1 cellular context compared by ENCODE assay signal in the genomic region with DNA sequence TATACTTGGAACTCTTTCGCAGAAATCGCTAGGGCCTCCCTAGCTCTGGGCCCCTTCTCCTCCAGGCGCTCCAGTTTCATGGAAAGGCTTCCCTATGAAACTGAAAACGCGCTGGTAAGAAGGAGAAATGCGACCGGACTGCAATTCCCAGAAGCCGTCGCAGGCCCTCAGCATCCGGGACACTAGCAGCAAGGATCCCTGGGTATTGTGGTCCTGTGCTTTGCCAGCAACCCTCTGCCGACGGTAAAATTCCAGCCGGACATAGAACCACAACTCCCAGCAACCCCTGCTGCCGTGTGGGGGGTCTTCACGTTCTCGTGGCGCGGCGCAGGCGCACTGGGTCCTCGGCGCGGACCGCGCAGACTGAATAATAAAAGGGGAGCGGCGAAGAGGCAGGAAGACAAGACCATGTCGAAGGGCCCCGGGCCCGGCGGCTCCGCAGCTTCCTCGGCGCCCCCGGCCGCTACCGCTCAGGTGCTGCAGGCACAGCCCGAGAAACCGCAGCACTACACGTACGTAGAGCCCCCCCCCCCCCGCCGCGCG.
TF ChIP-seq lines count a peak whose summit lies in the region.

A gene with protein sequence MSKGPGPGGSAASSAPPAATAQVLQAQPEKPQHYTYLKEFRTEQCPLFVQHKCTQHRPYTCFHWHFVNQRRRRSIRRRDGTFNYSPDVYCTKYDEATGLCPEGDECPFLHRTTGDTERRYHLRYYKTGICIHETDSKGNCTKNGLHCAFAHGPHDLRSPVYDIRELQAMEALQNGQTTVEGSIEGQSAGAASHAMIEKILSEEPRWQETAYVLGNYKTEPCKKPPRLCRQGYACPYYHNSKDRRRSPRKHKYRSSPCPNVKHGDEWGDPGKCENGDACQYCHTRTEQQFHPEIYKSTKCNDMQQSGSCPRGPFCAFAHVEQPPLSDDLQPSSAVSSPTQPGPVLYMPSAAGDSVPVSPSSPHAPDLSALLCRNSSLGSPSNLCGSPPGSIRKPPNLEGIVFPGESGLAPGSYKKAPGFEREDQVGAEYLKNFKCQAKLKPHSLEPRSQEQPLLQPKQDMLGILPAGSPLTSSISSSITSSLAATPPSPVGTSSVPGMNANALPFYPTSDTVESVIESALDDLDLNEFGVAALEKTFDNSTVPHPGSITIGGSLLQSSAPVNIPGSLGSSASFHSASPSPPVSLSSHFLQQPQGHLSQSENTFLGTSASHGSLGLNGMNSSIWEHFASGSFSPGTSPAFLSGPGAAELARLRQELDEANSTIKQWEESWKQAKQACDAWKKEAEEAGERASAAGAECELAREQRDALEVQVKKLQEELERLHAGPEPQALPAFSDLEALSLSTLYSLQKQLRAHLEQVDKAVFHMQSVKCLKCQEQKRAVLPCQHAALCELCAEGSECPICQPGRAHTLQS (plus strand): TSS at position 334 of the 543 bp plus-strand sequence. CDS start 75 bp downstream, at position 409.

TF ChIP-seq in HepG2, 621 proteins besides CTCF, POLR2A, EP300 and RAD21 (continues in another document):
- peak; percentile 80 for TF ChIP-seq HNRNPLL (IDR thresholded peaks at IDR 0.05; ENCODE audit: low read depth, low read length, poor library complexity, severe bottlenecking)
- TF ChIP-seq FOXC1 (CRISPR knock-in tag; IDR thresholded peaks at IDR 0.05; ENCODE audit: borderline replicate concordance): peak; percentile 74
- TF ChIP-seq ZBTB20 (CRISPR knock-in tag; IDR thresholded peaks at IDR 0.05; ENCODE audit: borderline replicate concordance, low read depth): no peak
- no peak; the same call in 1 of the 2 replicates for TF ChIP-seq ELF3 (CRISPR knock-in tag; IDR thresholded peaks at IDR 0.05)
- peak; percentile 65 for TF ChIP-seq AGO1 (IDR thresholded peaks at IDR 0.05; ENCODE audit: low read depth, low read length, poor library complexity, severe bottlenecking)
- TF ChIP-seq, protein P1, sequence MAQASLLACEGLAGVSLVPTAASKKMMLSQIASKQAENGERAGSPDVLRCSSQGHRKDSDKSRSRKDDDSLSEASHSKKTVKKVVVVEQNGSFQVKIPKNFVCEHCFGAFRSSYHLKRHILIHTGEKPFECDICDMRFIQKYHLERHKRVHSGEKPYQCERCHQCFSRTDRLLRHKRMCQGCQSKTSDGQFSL (CRISPR knock-in tag; IDR thresholded peaks at IDR 0.05): peak; percentile 100
- no peak; the same call in 1 of the 2 replicates for TF ChIP-seq SMYD3 (CRISPR knock-in tag; IDR thresholded peaks at IDR 0.05)
- TF ChIP-seq CREM (IDR thresholded peaks at IDR 0.05): peak; percentile 100
- no peak for TF ChIP-seq CREM (CRISPR knock-in tag; IDR thresholded peaks at IDR 0.05)
- TF ChIP-seq MBNL3 (CRISPR knock-in tag; conservative IDR thresholded peaks at IDR 0.05): no peak
- TF ChIP-seq TBP (CRISPR knock-in tag; IDR thresholded peaks at IDR 0.05): peak; percentile 97; the same call in 1 of the 2 replicates
- no peak for TF ChIP-seq SOX13 (IDR thresholded peaks at IDR 0.05)
- peak in 1 of 2 experiments; percentile 10; a peak in 1 of 4 replicates for TF ChIP-seq SOX13 (CRISPR knock-in tag; conservative IDR thresholded peaks at IDR 0.05 in 1 of 2, IDR thresholded peaks at IDR 0.05 in 1 of 2)
- no peak; the same call in 1 of the 2 replicates for TF ChIP-seq KLF6 (CRISPR knock-in tag; IDR thresholded peaks at IDR 0.05)
- TF ChIP-seq, protein P2, sequence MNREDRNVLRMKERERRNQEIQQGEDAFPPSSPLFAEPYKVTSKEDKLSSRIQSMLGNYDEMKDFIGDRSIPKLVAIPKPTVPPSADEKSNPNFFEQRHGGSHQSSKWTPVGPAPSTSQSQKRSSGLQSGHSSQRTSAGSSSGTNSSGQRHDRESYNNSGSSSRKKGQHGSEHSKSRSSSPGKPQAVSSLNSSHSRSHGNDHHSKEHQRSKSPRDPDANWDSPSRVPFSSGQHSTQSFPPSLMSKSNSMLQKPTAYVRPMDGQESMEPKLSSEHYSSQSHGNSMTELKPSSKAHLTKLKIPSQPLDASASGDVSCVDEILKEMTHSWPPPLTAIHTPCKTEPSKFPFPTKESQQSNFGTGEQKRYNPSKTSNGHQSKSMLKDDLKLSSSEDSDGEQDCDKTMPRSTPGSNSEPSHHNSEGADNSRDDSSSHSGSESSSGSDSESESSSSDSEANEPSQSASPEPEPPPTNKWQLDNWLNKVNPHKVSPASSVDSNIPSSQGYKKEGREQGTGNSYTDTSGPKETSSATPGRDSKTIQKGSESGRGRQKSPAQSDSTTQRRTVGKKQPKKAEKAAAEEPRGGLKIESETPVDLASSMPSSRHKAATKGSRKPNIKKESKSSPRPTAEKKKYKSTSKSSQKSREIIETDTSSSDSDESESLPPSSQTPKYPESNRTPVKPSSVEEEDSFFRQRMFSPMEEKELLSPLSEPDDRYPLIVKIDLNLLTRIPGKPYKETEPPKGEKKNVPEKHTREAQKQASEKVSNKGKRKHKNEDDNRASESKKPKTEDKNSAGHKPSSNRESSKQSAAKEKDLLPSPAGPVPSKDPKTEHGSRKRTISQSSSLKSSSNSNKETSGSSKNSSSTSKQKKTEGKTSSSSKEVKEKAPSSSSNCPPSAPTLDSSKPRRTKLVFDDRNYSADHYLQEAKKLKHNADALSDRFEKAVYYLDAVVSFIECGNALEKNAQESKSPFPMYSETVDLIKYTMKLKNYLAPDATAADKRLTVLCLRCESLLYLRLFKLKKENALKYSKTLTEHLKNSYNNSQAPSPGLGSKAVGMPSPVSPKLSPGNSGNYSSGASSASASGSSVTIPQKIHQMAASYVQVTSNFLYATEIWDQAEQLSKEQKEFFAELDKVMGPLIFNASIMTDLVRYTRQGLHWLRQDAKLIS (CRISPR knock-in tag; IDR thresholded peaks at IDR 0.05): no peak
- TF ChIP-seq FOXK1 (CRISPR knock-in tag; IDR thresholded peaks at IDR 0.05; ENCODE audit: borderline replicate concordance, low read depth): peak; percentile 67
- TF ChIP-seq SMAD9 (CRISPR knock-in tag; IDR thresholded peaks at IDR 0.05): no peak
- TF ChIP-seq ZFP36L1 (CRISPR knock-in tag; IDR thresholded peaks at IDR 0.05): 0 out of 2 replicates have a peak, but pooled peaks have one; percentile 10
- no peak; the same call in 1 of the 2 replicates for TF ChIP-seq YEATS2 (CRISPR knock-in tag; IDR thresholded peaks at IDR 0.05; ENCODE audit: borderline replicate concordance)
- TF ChIP-seq CEBPB (IDR thresholded peaks at IDR 0.05; ENCODE audit: borderline replicate concordance, low read depth, low read length): no peak
- TF ChIP-seq RFX3 (CRISPR knock-in tag; IDR thresholded peaks at IDR 0.05): no peak
- TF ChIP-seq, protein P3, sequence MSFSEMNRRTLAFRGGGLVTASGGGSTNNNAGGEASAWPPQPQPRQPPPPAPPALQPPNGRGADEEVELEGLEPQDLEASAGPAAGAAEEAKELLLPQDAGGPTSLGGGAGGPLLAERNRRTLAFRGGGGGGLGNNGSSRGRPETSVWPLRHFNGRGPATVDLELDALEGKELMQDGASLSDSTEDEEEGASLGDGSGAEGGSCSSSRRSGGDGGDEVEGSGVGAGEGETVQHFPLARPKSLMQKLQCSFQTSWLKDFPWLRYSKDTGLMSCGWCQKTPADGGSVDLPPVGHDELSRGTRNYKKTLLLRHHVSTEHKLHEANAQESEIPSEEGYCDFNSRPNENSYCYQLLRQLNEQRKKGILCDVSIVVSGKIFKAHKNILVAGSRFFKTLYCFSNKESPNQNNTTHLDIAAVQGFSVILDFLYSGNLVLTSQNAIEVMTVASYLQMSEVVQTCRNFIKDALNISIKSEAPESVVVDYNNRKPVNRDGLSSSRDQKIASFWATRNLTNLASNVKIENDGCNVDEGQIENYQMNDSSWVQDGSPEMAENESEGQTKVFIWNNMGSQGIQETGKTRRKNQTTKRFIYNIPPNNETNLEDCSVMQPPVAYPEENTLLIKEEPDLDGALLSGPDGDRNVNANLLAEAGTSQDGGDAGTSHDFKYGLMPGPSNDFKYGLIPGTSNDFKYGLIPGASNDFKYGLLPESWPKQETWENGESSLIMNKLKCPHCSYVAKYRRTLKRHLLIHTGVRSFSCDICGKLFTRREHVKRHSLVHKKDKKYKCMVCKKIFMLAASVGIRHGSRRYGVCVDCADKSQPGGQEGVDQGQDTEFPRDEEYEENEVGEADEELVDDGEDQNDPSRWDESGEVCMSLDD (CRISPR knock-in tag; IDR thresholded peaks at IDR 0.05; ENCODE audit: borderline replicate concordance): peak; percentile 11; the same call in 1 of the 2 replicates
- TF ChIP-seq, protein P4, sequence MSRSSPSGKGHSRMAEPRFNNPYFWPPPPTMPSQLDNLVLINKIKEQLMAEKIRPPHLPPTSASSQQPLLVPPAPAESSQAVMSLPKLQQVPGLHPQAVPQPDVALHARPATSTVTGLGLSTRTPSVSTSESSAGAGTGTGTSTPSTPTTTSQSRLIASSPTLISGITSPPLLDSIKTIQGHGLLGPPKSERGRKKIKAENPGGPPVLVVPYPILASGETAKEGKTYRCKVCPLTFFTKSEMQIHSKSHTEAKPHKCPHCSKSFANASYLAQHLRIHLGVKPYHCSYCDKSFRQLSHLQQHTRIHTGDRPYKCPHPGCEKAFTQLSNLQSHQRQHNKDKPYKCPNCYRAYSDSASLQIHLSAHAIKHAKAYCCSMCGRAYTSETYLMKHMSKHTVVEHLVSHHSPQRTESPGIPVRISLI (CRISPR knock-in tag; IDR thresholded peaks at IDR 0.05; ENCODE audit: borderline replicate concordance): no peak
- peak; percentile 47; the same call in 1 of the 2 replicates for TF ChIP-seq MEF2D (CRISPR knock-in tag; IDR thresholded peaks at IDR 0.05)
- peak; percentile 95 for TF ChIP-seq SMAD1 (CRISPR knock-in tag; IDR thresholded peaks at IDR 0.05; ENCODE audit: borderline replicate concordance, low read depth)
- peak; percentile 28; the same call in 1 of the 2 replicates for TF ChIP-seq ETV5 (CRISPR knock-in tag; IDR thresholded peaks at IDR 0.05; ENCODE audit: borderline replicate concordance)
- TF ChIP-seq ZNF629 (CRISPR knock-in tag; conservative IDR thresholded peaks at IDR 0.05): 0 out of 2 replicates have a peak, but pooled peaks have one; percentile 1
- peak; percentile 19 for TF ChIP-seq SKI (IDR thresholded peaks at IDR 0.05; ENCODE audit: partially characterized antibody)
- no peak for TF ChIP-seq TAF1 (CRISPR knock-in tag; IDR thresholded peaks at IDR 0.05)
- TF ChIP-seq ZSCAN30 (CRISPR knock-in tag; IDR thresholded peaks at IDR 0.05): no peak
- TF ChIP-seq ZFP82 (CRISPR knock-in tag; IDR thresholded peaks at IDR 0.05; ENCODE audit: borderline replicate concordance): peak; percentile 96
- TF ChIP-seq ZNF660 (CRISPR knock-in tag; IDR thresholded peaks at IDR 0.05; ENCODE audit: borderline replicate concordance, low read depth): no peak
- TF ChIP-seq, protein P5, sequence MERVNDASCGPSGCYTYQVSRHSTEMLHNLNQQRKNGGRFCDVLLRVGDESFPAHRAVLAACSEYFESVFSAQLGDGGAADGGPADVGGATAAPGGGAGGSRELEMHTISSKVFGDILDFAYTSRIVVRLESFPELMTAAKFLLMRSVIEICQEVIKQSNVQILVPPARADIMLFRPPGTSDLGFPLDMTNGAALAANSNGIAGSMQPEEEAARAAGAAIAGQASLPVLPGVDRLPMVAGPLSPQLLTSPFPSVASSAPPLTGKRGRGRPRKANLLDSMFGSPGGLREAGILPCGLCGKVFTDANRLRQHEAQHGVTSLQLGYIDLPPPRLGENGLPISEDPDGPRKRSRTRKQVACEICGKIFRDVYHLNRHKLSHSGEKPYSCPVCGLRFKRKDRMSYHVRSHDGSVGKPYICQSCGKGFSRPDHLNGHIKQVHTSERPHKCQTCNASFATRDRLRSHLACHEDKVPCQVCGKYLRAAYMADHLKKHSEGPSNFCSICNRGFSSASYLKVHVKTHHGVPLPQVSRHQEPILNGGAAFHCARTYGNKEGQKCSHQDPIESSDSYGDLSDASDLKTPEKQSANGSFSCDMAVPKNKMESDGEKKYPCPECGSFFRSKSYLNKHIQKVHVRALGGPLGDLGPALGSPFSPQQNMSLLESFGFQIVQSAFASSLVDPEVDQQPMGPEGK (CRISPR knock-in tag; IDR thresholded peaks at IDR 0.05): peak; percentile 82
- TF ChIP-seq SIN3B (IDR thresholded peaks at IDR 0.05; ENCODE audit: low read length): 0 out of 2 replicates have a peak, but pooled peaks have one; percentile 34
- peak; percentile 94 for TF ChIP-seq ASH2L (IDR thresholded peaks at IDR 0.05; ENCODE audit: insufficient read length, low read depth, low read length)
- TF ChIP-seq ZNF605 (CRISPR knock-in tag; IDR thresholded peaks at IDR 0.05): no peak; the same call in 1 of the 2 replicates
- TF ChIP-seq, protein P6, sequence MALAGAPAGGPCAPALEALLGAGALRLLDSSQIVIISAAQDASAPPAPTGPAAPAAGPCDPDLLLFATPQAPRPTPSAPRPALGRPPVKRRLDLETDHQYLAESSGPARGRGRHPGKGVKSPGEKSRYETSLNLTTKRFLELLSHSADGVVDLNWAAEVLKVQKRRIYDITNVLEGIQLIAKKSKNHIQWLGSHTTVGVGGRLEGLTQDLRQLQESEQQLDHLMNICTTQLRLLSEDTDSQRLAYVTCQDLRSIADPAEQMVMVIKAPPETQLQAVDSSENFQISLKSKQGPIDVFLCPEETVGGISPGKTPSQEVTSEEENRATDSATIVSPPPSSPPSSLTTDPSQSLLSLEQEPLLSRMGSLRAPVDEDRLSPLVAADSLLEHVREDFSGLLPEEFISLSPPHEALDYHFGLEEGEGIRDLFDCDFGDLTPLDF (CRISPR knock-in tag; IDR thresholded peaks at IDR 0.05): no peak
- TF ChIP-seq ZFY (CRISPR knock-in tag; IDR thresholded peaks at IDR 0.05): peak; percentile 71
- no peak for TF ChIP-seq RBFOX2 (IDR thresholded peaks at IDR 0.05; ENCODE audit: low read depth, low read length)
- peak; percentile 34 for TF ChIP-seq ESRRA (CRISPR knock-in tag; IDR thresholded peaks at IDR 0.05; ENCODE audit: low read depth)
- TF ChIP-seq, protein P7, sequence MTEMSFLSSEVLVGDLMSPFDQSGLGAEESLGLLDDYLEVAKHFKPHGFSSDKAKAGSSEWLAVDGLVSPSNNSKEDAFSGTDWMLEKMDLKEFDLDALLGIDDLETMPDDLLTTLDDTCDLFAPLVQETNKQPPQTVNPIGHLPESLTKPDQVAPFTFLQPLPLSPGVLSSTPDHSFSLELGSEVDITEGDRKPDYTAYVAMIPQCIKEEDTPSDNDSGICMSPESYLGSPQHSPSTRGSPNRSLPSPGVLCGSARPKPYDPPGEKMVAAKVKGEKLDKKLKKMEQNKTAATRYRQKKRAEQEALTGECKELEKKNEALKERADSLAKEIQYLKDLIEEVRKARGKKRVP (CRISPR knock-in tag; IDR thresholded peaks at IDR 0.05): 0 out of 4 replicates have a peak, but pooled peaks of 1 of the 2 experiments have one; percentile 10
- TF ChIP-seq ZNF484 (CRISPR knock-in tag; IDR thresholded peaks at IDR 0.05; ENCODE audit: borderline replicate concordance, low read depth): no peak
- TF ChIP-seq POLR2AphosphoS2 (IDR thresholded peaks at IDR 0.05; ENCODE audit: low read depth, low read length): peak; percentile 55; the same call in 1 of the 2 replicates
